Comparison of ENCODE assay signal across 9 cellular contexts in the genomic region with DNA sequence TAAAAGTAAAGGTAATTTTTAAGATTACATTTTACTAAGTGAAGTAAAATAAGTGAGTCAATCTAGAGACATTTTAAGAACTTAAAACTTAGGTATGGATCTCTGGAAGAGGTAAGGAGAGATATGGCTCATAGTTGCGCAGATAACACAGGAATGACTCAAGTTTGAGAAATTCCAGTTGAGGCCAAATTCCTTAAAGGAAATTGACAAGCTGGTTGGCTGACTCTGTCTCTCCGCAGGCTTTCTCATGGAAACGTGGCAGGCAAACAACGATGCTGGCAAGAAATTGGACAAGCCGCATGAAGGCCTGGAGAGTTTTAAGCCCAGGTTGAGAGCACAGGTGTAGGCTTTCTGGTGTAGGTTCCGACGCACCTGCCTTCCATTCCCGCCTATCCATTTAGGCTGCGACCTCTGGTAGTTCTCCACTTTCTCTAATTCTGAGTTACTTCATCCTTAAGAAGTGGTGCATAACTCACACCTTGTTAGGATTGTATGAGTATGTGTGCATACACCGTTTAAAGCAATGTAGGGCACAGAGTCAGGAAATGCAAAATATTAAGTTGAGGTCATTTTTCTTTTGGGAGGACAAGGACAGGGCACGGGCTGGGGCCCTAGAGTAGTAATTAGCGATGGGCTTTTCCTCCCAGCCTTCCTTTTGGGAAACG. TPM values are rescaled to one million over a fixed set of nuclear protein-coding genes. Genes with fewer than 3 reads are reported as not detected.
DNase-seq lines count a peak whose midpoint lies in the region; ATAC-seq lines count a peak whose summit lies in the region.
"Had no signal": no experiment of that assay in that cellular context is flagged by ENCODE, and none has a peak within 500 bp of the region (broad histone marks: within the 10 kb centered on the region; RNA-seq: fewer than 3 reads in every experiment).

No MANE protein-coding gene starts in this region.

- peak overlapping the region; percentile 71 for H3K27ac Mint-ChIP-seq in T-helper 17 cell

- H3K27me3 Mint-ChIP-seq in T-helper 17 cell, result peaks cover 8% of the 10 kb centered on the region

- DNase-seq in T-helper 17 cell (no peak), glomerular endothelial cell (ENCODE audit: extremely low read depth, low read depth, low spot score) (peak; percentile 60), pulmonary artery endothelial cell (ENCODE audit: low read depth, low spot score) (peak; percentile 72), amygdala (lab: John Stamatoyannopoulos, UW) (no peak)
- no peak for DNase-seq in activated T-cell treated with anti-CD3 and anti-CD28 coated beads, Interleukin-2, amount 50 U/mL, for 48 hours
- DNase-seq in activated naive CD4-positive, alpha-beta T cell treated with Interleukin-2 at 50 U/mL for 16 hours, result no peak

- H3K4me1 Mint-ChIP-seq in T-helper 17 cell, result peaks cover 5% of the 10 kb centered on the region

- H3K4me3 Mint-ChIP-seq in T-helper 17 cell, result peak overlapping the region; percentile 81

- ATAC-seq in GM19455 (IDR thresholded peaks at IDR 0.05; ENCODE audit: unreplicated experiment) (peak; percentile 14), T-helper 17 cell (peak; percentile 20), HG03108 (IDR thresholded peaks at IDR 0.05; ENCODE audit: unreplicated experiment) (no peak)

- H3K9me3 ChIP-seq in T-helper 17 cell (ENCODE audit: control insufficient read depth, low read length, poor library complexity, severe bottlenecking), result no peaks in the 10 kb centered on the region

- H3K36me3 Mint-ChIP-seq in T-helper 17 cell (ENCODE audit: low read depth), result no peaks in the 10 kb centered on the region

RNA-seq across cellular contexts. Expression of gene DAW1, which starts 0.6 kb away (rescaled TPM):
- not detected for total RNA-seq in T-helper 17 cell
- total RNA-seq in glomerular endothelial cell, result 0.58 TPM in 1 of 2 replicates, not detected in the other
- 15.0 and 16.6 TPM in 2 replicates for total RNA-seq in pulmonary artery endothelial cell
- total RNA-seq: dermis microvascular lymphatic vessel endothelial cell had no signal

RNA-seq across cellular contexts. Expression of gene CCL20, which starts 57.2 kb away (rescaled TPM):
- total RNA-seq in T-helper 17 cell, result 10 to 100 TPM; 24.3 to 39.7 TPM
- 2.6 and 6.0 TPM in 2 replicates for total RNA-seq in glomerular endothelial cell
- 1.1 TPM in 1 of 2 replicates, not detected in the other for total RNA-seq in pulmonary artery endothelial cell

Comparison
In these comparisons a context has a peak if more than half of its experiments do, and no peak if none do; other contexts are left out.
1. DNase-seq: peak in glomerular endothelial cell (single experiment) and pulmonary artery endothelial cell (single experiment); none in T-helper 17 cell (0 of 3), amygdala (0 of 56), activated T-cell treated with anti-CD3 and anti-CD28 coated beads, Interleukin-2, amount 50 U/mL, for 48 hours (0 of 2) and activated naive CD4-positive, alpha-beta T cell treated with Interleukin-2 at 50 U/mL for 16 hours (single experiment).
2. RNA of gene DAW1, which starts 0.6 kb away (total RNA-seq): 15.0 to 16.6 TPM in pulmonary artery endothelial cell; 0.58 TPM in glomerular endothelial cell and not detected in T-helper 17 cell; every median in the first group is over 10 times any median in the second.